ENCODE assay signal across 8 cellular contexts in the genomic region with DNA sequence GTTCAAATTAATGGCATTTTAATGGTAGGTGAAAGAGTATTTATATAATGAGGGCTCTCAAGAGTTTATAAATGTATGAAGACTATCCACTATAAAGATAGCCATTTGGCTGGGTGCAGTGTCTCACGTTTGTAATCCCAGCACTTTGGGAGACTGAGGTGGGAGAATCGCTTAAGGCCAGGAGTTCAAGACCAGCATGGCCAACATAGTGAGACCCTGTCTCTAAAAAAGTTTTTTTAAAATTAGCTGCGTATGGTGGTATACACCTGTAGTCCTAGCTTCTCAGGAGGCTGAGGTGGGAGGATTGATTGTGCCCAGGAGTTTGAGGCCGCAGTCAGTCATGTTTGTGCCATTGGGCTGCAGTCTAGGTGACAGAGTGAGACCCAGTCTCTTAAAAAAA.
"Had no signal": no experiment of that assay in that cellular context is flagged by ENCODE, and none has a peak within 500 bp of the region (broad histone marks: within the 10 kb centered on the region; RNA-seq: fewer than 3 reads in every experiment).

No MANE protein-coding gene starts in this region.

- H3K36me3 ChIP-seq: HAP-1 had no signal

- H3K4me3 ChIP-seq: GM23248, HAP-1 had no signal

- H3K9ac ChIP-seq: GM23248 had no signal

- H3K27ac ChIP-seq: GM23248 had no signal

- H2AFZ ChIP-seq: GM23248 had no signal

- FAIRE-seq: HTR-8/SVneo had no signal

- ATAC-seq: HCT116 had no signal

- H3K9me3 ChIP-seq: HAP-1 had no signal

- DNase-seq: GM23248, GOT3, H7, IMR-90, KBM-7 had no signal
